Comparison of ENCODE assay signal across 15 cellular contexts in genomic region chr11:100397401-100397800, GRCh38.
DNase-seq lines count a peak whose midpoint lies in the region; FAIRE-seq and TF ChIP-seq lines count a peak whose summit lies in the region.
"Had no signal": no experiment of that assay in that cellular context is flagged by ENCODE, and none has a peak within 500 bp of the region (broad histone marks: within the 10 kb centered on the region; RNA-seq: fewer than 3 reads in every experiment).

No MANE protein-coding gene starts in this region.

- in situ Hi-C loops in Caki2 (cut with HindIII; ENCODE audit: low pct_unique_long_range_greater_than_20kb, low sequenced_read_pairs), result no loop called here

- no peak for FAIRE-seq in GM12892 (lab: Jason Lieb, UNC)
- FAIRE-seq: G401.6, HTR-8/SVneo had no signal

- DNase-seq in Caki2 (ENCODE audit: low read depth), result peak; percentile 34
- DNase-seq in amniotic epithelial cell (ENCODE audit: low read depth), result peak; percentile 23
- peak; percentile 69 for DNase-seq in kidney glomerular epithelial cell (lab: John Stamatoyannopoulos, UW)
- DNase-seq in renal cortical epithelial cell (ENCODE audit: low read depth), result peak; percentile 54
- no peak for DNase-seq in NCI-H1417 (lab: John Stamatoyannopoulos, UW)
- DNase-seq in GM03348 (ENCODE audit: low spot score), result no peak
- no peak for DNase-seq in GM12892 (ENCODE audit: insufficient read length)
- no peak for DNase-seq in activated CD4-positive, alpha-beta T cell treated with anti-CD3 and anti-CD28 coated beads for 48 hours
- DNase-seq: AML-193; Calu3; CD4-positive, alpha-beta memory T cell; H7; KBM-7 had no signal

- TF ChIP-seq POLR2A in GM12892 (IDR thresholded peaks at IDR 0.05; ENCODE audit: low read depth, low read length), result no peak

Comparison
In these comparisons a context has a peak if more than half of its experiments do, and no peak if none do; other contexts are left out.
1. DNase-seq: peak in Caki2 (single experiment), amniotic epithelial cell (single experiment), kidney glomerular epithelial cell (single experiment) and renal cortical epithelial cell (single experiment); none in NCI-H1417 (0 of 3), GM03348 (single experiment), GM12892 (single experiment) and activated CD4-positive, alpha-beta T cell treated with anti-CD3 and anti-CD28 coated beads for 48 hours (single experiment).